23 cellular contexts compared by ENCODE assay signal in genomic region chr6:99979953-99980352, GRCh38.
"Had no signal": no experiment of that assay in that cellular context is flagged by ENCODE, and none has a peak within 500 bp of the region (broad histone marks: within the 10 kb centered on the region; RNA-seq: fewer than 3 reads in every experiment).

No MANE protein-coding gene starts in this region.

- H3K4me1 Mint-ChIP-seq: activated B cell treated with CpG ODN at 0.5 μM for 24 hours; activated CD4-positive, alpha-beta T cell treated with anti-CD3 and anti-CD28 coated beads for 36 hours; activated naive CD8-positive, alpha-beta T cell treated with anti-CD3 and anti-CD28 coated beads, Interleukin-2, amount 10 ng/mL, durations not matched to agents 7 days and 5 days; activated T-helper 17 cell treated with anti-CD3 and anti-CD28 coated beads, Interleukin-2, amount 50 U/mL, for 72 hours; nephron had no signal

- H3K27ac Mint-ChIP-seq: activated B cell treated with CpG ODN at 0.5 μM for 24 hours; activated CD4-positive, alpha-beta T cell treated with anti-CD3 and anti-CD28 coated beads for 36 hours; activated naive CD8-positive, alpha-beta T cell treated with anti-CD3 and anti-CD28 coated beads, Interleukin-2, amount 10 ng/mL, durations not matched to agents 7 days and 5 days; activated T-cell treated with anti-CD3 and anti-CD28 coated beads, Interleukin-2, amount 50 U/mL, for 24 hours; activated T-helper 17 cell treated with anti-CD3 and anti-CD28 coated beads, Interleukin-2, amount 50 U/mL, for 72 hours; nephron; stimulated activated naive CD8-positive, alpha-beta T cell treated with anti-CD3 and anti-CD28 coated beads, Interleukin-15, Interleukin-2, amounts not matched to agents 100 ng/mL and 50 ng/mL, for 24 hours had no signal

- H3K4me3 Mint-ChIP-seq: activated B cell treated with CpG ODN at 0.5 μM for 24 hours; activated CD4-positive, alpha-beta T cell treated with anti-CD3 and anti-CD28 coated beads for 36 hours; activated naive CD8-positive, alpha-beta T cell treated with anti-CD3 and anti-CD28 coated beads, Interleukin-2, amount 10 ng/mL, durations not matched to agents 7 days and 5 days; activated T-cell treated with anti-CD3 and anti-CD28 coated beads, Interleukin-2, amount 50 U/mL, for 24 hours; activated T-helper 17 cell treated with anti-CD3 and anti-CD28 coated beads, Interleukin-2, amount 50 U/mL, for 72 hours; nephron; stimulated activated naive CD8-positive, alpha-beta T cell treated with anti-CD3 and anti-CD28 coated beads, Interleukin-15, Interleukin-2, amounts not matched to agents 100 ng/mL and 50 ng/mL, for 24 hours had no signal

- DNase-seq: activated B cell treated with CpG ODN at 0.5 μM for 24 hours; activated CD4-positive, alpha-beta T cell treated with anti-CD3 and anti-CD28 coated beads for 36 hours; activated CD4-positive, alpha-beta T cell treated with anti-CD3 and anti-CD28 coated beads, Interleukin-2, amount 50 U/mL, for 4 hours; activated CD8-positive, alpha-beta memory T cell treated with anti-CD3 and anti-CD28 coated beads for 24 hours; activated CD8-positive, alpha-beta memory T cell treated with anti-CD3 and anti-CD28 coated beads, Interleukin-2, amount 50 U/mL, for 4 hours; activated naive CD8-positive, alpha-beta T cell treated with anti-CD3 and anti-CD28 coated beads, Interleukin-2, amount 10 ng/mL, durations not matched to agents 7 days and 5 days; activated T-cell treated with anti-CD3 and anti-CD28 coated beads, Interleukin-2, amount 50 U/mL, for 24 hours; amygdala; cerebellar nuclear complex; cortex of kidney; heart left ventricle; islet precursor cell; left cardiac atrium; midbrain; pancreas; right cardiac atrium; stimulated activated CD4-positive, alpha-beta T cell treated with anti-CD3 and anti-CD28 coated beads, Interleukin-4, amount 100 ng/mL, for 4 hours; substantia nigra; thyroid gland; upper lobe of right lung had no signal

- H3K36me3 Mint-ChIP-seq: activated naive CD8-positive, alpha-beta T cell treated with anti-CD3 and anti-CD28 coated beads, Interleukin-2, amount 10 ng/mL, durations not matched to agents 7 days and 5 days had no signal

- H3K27me3 Mint-ChIP-seq: activated naive CD8-positive, alpha-beta T cell treated with anti-CD3 and anti-CD28 coated beads, Interleukin-2, amount 10 ng/mL, durations not matched to agents 7 days and 5 days had no signal

- H3K9me3 Mint-ChIP-seq: activated B cell treated with CpG ODN at 0.5 μM for 24 hours; activated naive CD8-positive, alpha-beta T cell treated with anti-CD3 and anti-CD28 coated beads, Interleukin-2, amount 10 ng/mL, durations not matched to agents 7 days and 5 days; activated T-cell treated with anti-CD3 and anti-CD28 coated beads, Interleukin-2, amount 50 U/mL, for 24 hours; stimulated activated naive CD8-positive, alpha-beta T cell treated with anti-CD3 and anti-CD28 coated beads, Interleukin-15, Interleukin-2, amounts not matched to agents 100 ng/mL and 50 ng/mL, for 24 hours had no signal

- ATAC-seq: activated CD4-positive, alpha-beta T cell treated with anti-CD3 and anti-CD28 coated beads for 36 hours; activated T-helper 17 cell treated with anti-CD3 and anti-CD28 coated beads, Interleukin-2, amount 50 U/mL, for 72 hours; heart left ventricle; left cardiac atrium; pancreas; right cardiac atrium; upper lobe of right lung had no signal
